In genomic region chr22:50260801-50261614, GRCh38 we compare ENCODE assay signal across 8 cellular contexts. TPM values are rescaled to one million over a fixed set of nuclear protein-coding genes. Genes with fewer than 3 reads are reported as not detected.
DNase-seq lines count a peak whose midpoint lies in the region; ATAC-seq and TF ChIP-seq lines count a peak whose summit lies in the region.

No MANE protein-coding gene starts in this region.

- peak overlapping the region; percentile 52 for H3K4me3 Mint-ChIP-seq in activated CD8-positive, alpha-beta T cell treated with anti-CD3 and anti-CD28 coated beads for 36 hours

- no peak overlapping the region for H3K27ac Mint-ChIP-seq in activated CD8-positive, alpha-beta T cell treated with anti-CD3 and anti-CD28 coated beads for 36 hours

- peaks cover 20% of the 10 kb centered on the region for H3K27me3 Mint-ChIP-seq in activated CD8-positive, alpha-beta T cell treated with anti-CD3 and anti-CD28 coated beads for 36 hours

- no peaks in the 10 kb centered on the region for H3K36me3 Mint-ChIP-seq in activated CD8-positive, alpha-beta T cell treated with anti-CD3 and anti-CD28 coated beads for 36 hours (ENCODE audit: low read depth)

- intact Hi-C loops in activated CD8-positive, alpha-beta T cell treated with anti-CD3 and anti-CD28 coated beads for 36 hours (cut with micrococcal nuclease), result no loop called here

- CTCF ChIA-PET in activated CD8-positive, alpha-beta T cell treated with anti-CD3 and anti-CD28 coated beads for 36 hours (lab: Charles Lee), result interaction anchor here (0.8 to 1.5 kb wide), 5 partner anchors 10 to 264 kb away, joined by 3 to 7 read pairs (median 4); partner anchors contain the start of genes HDAC10 and SCO2

- TF ChIP-seq CTCF in activated CD8-positive, alpha-beta T cell treated with anti-CD3 and anti-CD28 coated beads for 36 hours (IDR thresholded peaks at IDR 0.05), result no peak

- DNase-seq in NCI-H345 (lab: John Stamatoyannopoulos, UW), result peak; percentile 27
- no peak for DNase-seq in NCI-H345 treated with DMSO at 0.1 percent for 48 hours (lab: John Stamatoyannopoulos, UW; ENCODE audit: unreplicated experiment)
- DNase-seq in Jurkat, Clone E6-1 (ENCODE audit: low read depth, low spot score), result no peak
- DNase-seq in activated CD8-positive, alpha-beta T cell treated with anti-CD3 and anti-CD28 coated beads for 36 hours, result peak; percentile 57
- peak; percentile 58 for DNase-seq in fibroblast of peridontal ligament (ENCODE audit: extremely low read depth)
- DNase-seq in nucleus accumbens (lab: John Stamatoyannopoulos, UW), result peak in 30 of 56 donors; percentile 15 to 75 (median 46)
- no peak for DNase-seq in activated gamma-delta T cell (lab: John Stamatoyannopoulos, UW)

- POLR2A ChIA-PET in activated CD8-positive, alpha-beta T cell treated with anti-CD3 and anti-CD28 coated beads for 36 hours (lab: Charles Lee), result no interaction called here

- peaks cover 6% of the 10 kb centered on the region for H3K4me1 Mint-ChIP-seq in activated CD8-positive, alpha-beta T cell treated with anti-CD3 and anti-CD28 coated beads for 36 hours (ENCODE audit: low read depth)

- peak overlapping the region; percentile 47 for H3K4me3 ChIP-seq in Jurkat, Clone E6-1 (ENCODE audit: low read length)

- H3K9me3 Mint-ChIP-seq in activated CD8-positive, alpha-beta T cell treated with anti-CD3 and anti-CD28 coated beads for 36 hours, result no peaks in the 10 kb centered on the region

- peak; percentile 57 for ATAC-seq in activated CD8-positive, alpha-beta T cell treated with anti-CD3 and anti-CD28 coated beads for 36 hours
- ATAC-seq in GM21515 (IDR thresholded peaks at IDR 0.05; ENCODE audit: unreplicated experiment), result no peak

RNA-seq across cellular contexts. Expression of gene MAPK12, which starts 0.5 kb away (rescaled TPM):
- 27.7 TPM for polyA plus RNA-seq in Jurkat, Clone E6-1 (2012; ENCODE audit: insufficient read depth, insufficient read length)
- total RNA-seq in activated CD8-positive, alpha-beta T cell treated with anti-CD3 and anti-CD28 coated beads for 36 hours, result 1 to 10 TPM; 7.9 to 9.2 TPM

RNA-seq across cellular contexts. Expression of gene MAPK11, which starts 9.2 kb away (rescaled TPM):
- polyA plus RNA-seq in Jurkat, Clone E6-1 (2012; ENCODE audit: insufficient read depth, insufficient read length), result 37.9 TPM
- 1 to 10 TPM; 5.9 to 6.2 TPM for total RNA-seq in activated CD8-positive, alpha-beta T cell treated with anti-CD3 and anti-CD28 coated beads for 36 hours

RNA-seq across cellular contexts. Expression of gene HDAC10, which starts 9.9 kb away (rescaled TPM):
- 54.8 TPM for polyA plus RNA-seq in Jurkat, Clone E6-1 (2012; ENCODE audit: insufficient read depth, insufficient read length)
- 10 to 100 TPM; 43.0 to 44.3 TPM for total RNA-seq in activated CD8-positive, alpha-beta T cell treated with anti-CD3 and anti-CD28 coated beads for 36 hours

RNA-seq across cellular contexts. Expression of gene TUBGCP6, which starts 16.2 kb away (rescaled TPM):
- 44.0 TPM for polyA plus RNA-seq in Jurkat, Clone E6-1 (2012; ENCODE audit: insufficient read depth, insufficient read length)
- total RNA-seq in activated CD8-positive, alpha-beta T cell treated with anti-CD3 and anti-CD28 coated beads for 36 hours, result 10 to 100 TPM; 44.8 to 47.2 TPM

RNA-seq across cellular contexts. Expression of gene PLXNB2, which starts 46.4 kb away (rescaled TPM):
- polyA plus RNA-seq in Jurkat, Clone E6-1 (2012; ENCODE audit: insufficient read depth, insufficient read length), result 17.6 TPM
- 10 to 100 TPM; 22.1 to 26.4 TPM for total RNA-seq in activated CD8-positive, alpha-beta T cell treated with anti-CD3 and anti-CD28 coated beads for 36 hours

Comparison
In these comparisons a context has a peak if more than half of its experiments do, and no peak if none do; other contexts are left out.
1. DNase-seq: peak in NCI-H345 (single experiment), activated CD8-positive, alpha-beta T cell treated with anti-CD3 and anti-CD28 coated beads for 36 hours (single experiment), fibroblast of peridontal ligament (single experiment) and nucleus accumbens (30 of 56); none in NCI-H345 treated with DMSO at 0.1 percent for 48 hours (single experiment), Jurkat, Clone E6-1 (single experiment) and activated gamma-delta T cell (single experiment).